ENCODE assay signal across 1 cellular context in the genomic region with DNA sequence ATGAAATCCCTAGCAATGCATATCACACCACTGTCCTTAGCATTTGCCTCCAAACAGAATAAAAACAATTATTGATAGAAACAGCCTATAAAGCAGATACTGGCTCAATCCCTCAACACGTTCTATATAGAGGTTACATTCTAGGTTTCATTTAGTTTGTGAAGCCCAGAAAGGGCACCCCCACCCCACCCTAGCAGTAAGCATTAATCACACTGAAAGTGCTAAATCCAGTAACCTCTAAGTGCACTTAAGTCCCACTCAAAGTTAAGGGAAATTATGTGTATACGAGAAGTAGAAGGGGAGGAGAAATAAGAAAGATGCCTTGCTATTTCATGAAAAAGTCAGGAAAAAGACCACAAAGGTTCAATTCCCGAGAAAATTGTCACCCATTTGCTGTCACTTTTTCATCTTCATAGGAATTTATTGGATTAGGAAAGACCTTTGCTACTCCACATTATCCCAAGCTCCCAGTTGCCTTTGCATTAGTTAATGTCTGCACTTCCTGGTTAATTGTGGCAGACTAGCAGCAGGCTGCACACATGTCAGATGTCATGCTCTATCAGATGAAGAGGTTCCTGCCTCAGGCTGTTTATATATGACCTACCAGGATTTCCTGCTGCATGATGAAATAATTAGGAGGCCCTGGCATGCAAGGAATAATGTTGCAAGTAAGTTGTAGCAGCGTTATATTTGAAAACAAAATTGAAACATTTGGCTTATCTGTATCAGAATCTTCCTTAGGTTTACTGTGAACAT.
TF ChIP-seq lines count a peak whose summit lies in the region.

No MANE protein-coding gene starts in this region.

TF ChIP-seq in WTC11, 78 proteins besides CTCF, POLR2A, EP300 and RAD21 (continued from another document):
- TF ChIP-seq, protein P1, sequence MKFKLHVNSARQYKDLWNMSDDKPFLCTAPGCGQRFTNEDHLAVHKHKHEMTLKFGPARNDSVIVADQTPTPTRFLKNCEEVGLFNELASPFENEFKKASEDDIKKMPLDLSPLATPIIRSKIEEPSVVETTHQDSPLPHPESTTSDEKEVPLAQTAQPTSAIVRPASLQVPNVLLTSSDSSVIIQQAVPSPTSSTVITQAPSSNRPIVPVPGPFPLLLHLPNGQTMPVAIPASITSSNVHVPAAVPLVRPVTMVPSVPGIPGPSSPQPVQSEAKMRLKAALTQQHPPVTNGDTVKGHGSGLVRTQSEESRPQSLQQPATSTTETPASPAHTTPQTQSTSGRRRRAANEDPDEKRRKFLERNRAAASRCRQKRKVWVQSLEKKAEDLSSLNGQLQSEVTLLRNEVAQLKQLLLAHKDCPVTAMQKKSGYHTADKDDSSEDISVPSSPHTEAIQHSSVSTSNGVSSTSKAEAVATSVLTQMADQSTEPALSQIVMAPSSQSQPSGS (CRISPR knock-in tag; IDR thresholded peaks at IDR 0.05; ENCODE audit: borderline replicate concordance, low read depth) = no peak
- no peak for TF ChIP-seq NR1H2 (CRISPR knock-in tag; IDR thresholded peaks at IDR 0.05)
- TF ChIP-seq NR2C2 (CRISPR knock-in tag; IDR thresholded peaks at IDR 0.05) = no peak
- TF ChIP-seq FOXK1 (CRISPR knock-in tag; IDR thresholded peaks at IDR 0.05) = no peak
- TF ChIP-seq, protein P2, sequence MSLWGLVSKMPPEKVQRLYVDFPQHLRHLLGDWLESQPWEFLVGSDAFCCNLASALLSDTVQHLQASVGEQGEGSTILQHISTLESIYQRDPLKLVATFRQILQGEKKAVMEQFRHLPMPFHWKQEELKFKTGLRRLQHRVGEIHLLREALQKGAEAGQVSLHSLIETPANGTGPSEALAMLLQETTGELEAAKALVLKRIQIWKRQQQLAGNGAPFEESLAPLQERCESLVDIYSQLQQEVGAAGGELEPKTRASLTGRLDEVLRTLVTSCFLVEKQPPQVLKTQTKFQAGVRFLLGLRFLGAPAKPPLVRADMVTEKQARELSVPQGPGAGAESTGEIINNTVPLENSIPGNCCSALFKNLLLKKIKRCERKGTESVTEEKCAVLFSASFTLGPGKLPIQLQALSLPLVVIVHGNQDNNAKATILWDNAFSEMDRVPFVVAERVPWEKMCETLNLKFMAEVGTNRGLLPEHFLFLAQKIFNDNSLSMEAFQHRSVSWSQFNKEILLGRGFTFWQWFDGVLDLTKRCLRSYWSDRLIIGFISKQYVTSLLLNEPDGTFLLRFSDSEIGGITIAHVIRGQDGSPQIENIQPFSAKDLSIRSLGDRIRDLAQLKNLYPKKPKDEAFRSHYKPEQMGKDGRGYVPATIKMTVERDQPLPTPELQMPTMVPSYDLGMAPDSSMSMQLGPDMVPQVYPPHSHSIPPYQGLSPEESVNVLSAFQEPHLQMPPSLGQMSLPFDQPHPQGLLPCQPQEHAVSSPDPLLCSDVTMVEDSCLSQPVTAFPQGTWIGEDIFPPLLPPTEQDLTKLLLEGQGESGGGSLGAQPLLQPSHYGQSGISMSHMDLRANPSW (CRISPR knock-in tag; conservative IDR thresholded peaks at IDR 0.05; ENCODE audit: low read depth) = no peak
